In the genomic region with DNA sequence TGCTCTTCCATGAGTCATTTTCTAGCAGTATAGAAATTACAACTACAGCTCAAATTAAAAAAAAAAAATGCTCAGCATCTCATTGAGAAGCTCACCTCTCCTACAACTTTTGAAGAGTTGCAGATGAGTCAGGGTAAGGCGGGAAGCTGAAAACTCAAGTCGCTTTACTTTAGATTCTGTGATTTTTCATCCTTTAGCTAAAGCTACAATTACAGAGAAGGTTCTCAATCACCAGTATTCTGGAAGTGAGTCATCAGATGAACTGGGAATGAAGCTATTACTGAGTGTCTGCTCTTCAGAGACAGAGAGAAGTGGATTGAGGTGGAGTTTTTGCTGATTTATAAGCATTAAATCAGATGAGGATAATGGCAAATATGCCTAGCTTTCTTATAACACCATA, we compare ENCODE assay signal across 29 cellular contexts.
DNase-seq lines count a peak whose midpoint lies in the region; ATAC-seq, FAIRE-seq and TF ChIP-seq lines count a peak whose summit lies in the region.
"Had no signal": no experiment of that assay in that cellular context is flagged by ENCODE, and none has a peak within 500 bp of the region (broad histone marks: within the 10 kb centered on the region; RNA-seq: fewer than 3 reads in every experiment).

No MANE protein-coding gene starts in this region.

- H3K27me3 Mint-ChIP-seq in natural killer cell (ENCODE audit: low read depth in 2 of 2) = no peaks in the 10 kb centered on the region
- peaks cover 6% of the 10 kb centered on the region for H3K27me3 Mint-ChIP-seq in WTC11 (ENCODE audit: low read depth)
- H3K27me3 Mint-ChIP-seq: activated naive CD8-positive, alpha-beta T cell; CD4-positive, CD25-positive, alpha-beta regulatory T cell had no signal

- no peak for TF ChIP-seq CTCF in K562 (IDR thresholded peaks at IDR 0.05 in 2 of 3, conservative IDR thresholded peaks at IDR 0.05 in 1 of 3; ENCODE audit: insufficient read depth in 2 of 3, low read depth in 1 of 3, low read length in 3 of 3)
- TF ChIP-seq CTCF in natural killer cell (IDR thresholded peaks at IDR 0.05) = no peak
- TF ChIP-seq CTCF in WTC11 (IDR thresholded peaks at IDR 0.05) = no peak
- TF ChIP-seq CTCF in vagina (IDR thresholded peaks at IDR 0.05) = no peak

- CTCF ChIA-PET in K562 (lab: Yijun Ruan, JAX; ENCODE audit: low intra/inter-chr PET ratio) (no interaction called here), WTC11 (lab: Charles Lee) (interaction anchor here (0.7 to 1.8 kb wide), 8 partner anchors 13 to 1138 kb away, joined by 3 to 5 read pairs (median 3); no protein-coding TSS in a partner anchor)

- H3K79me2 ChIP-seq in GM23248 (ENCODE audit: insufficient read depth) = no peaks in the 10 kb centered on the region
- no peaks in the 10 kb centered on the region for H3K79me2 ChIP-seq in K562 (ENCODE audit: control insufficient read depth, insufficient read depth, low read length)
- H3K79me2 ChIP-seq in trophoblast cell (ENCODE audit: control insufficient read depth, insufficient read depth, low read length, poor library complexity) = peaks cover 3% of the 10 kb centered on the region

- H4K91ac ChIP-seq in trophoblast cell (ENCODE audit: low read depth, low read length) = no peak overlapping the region

- no peak overlapping the region for H3K18ac ChIP-seq in trophoblast cell (ENCODE audit: low read length)

- WGBS in GM23248 (ENCODE audit: low coverage in 1 of 2, low lambda C conversion rate in 2 of 2, missing lambda C conversion rate in 2 of 2), 2 experiments = 49 to 50% methylated on average over 2 of the region's 2 CpGs
- WGBS in K562 (ENCODE audit: insufficient coverage, low coverage, missing lambda C conversion rate) = 29% methylated on average over 2 of the region's 2 CpGs
- WGBS in trophoblast cell (ENCODE audit: extremely low coverage, insufficient coverage, insufficient read length) = no CpG with 5 or more reads among the region's 2 CpGs

- H3K27me3 ChIP-seq in GM23248 (replicated peaks; ENCODE audit: insufficient read depth) (no peaks in the 10 kb centered on the region), K562 (ENCODE audit: control insufficient read depth in 2 of 2, insufficient read depth in 2 of 2, low read length in 2 of 2) (peaks cover 0 to 4% of the 10 kb centered on the region in 2 experiments; a peak in 3 of 5 replicates), trophoblast cell (ENCODE audit: insufficient read depth, low read length) (no peaks in the 10 kb centered on the region), vagina (no peaks in the 10 kb centered on the region)
- H3K27me3 ChIP-seq: gastrocnemius medialis, testis, uterus had no signal

- in situ Hi-C loops in GM23248 (cut with MboI) (no loop called here), K562 (cut with MboI) (no loop called here)

- H3F3A ChIP-seq in GM23248 (ENCODE audit: insufficient read depth) = no peaks in the 10 kb centered on the region

- H3K36me3 ChIP-seq in GM23248 (ENCODE audit: low read depth) = no peaks in the 10 kb centered on the region
- no peaks in the 10 kb centered on the region for H3K36me3 ChIP-seq in K562 (ENCODE audit: control insufficient read depth, insufficient read depth, low read length)
- H3K36me3 ChIP-seq in trophoblast cell (ENCODE audit: control insufficient read depth in 1 of 2, insufficient read depth in 2 of 2, low read length in 2 of 2) = no peaks in the 10 kb centered on the region
- no peaks in the 10 kb centered on the region for H3K36me3 ChIP-seq in vagina
- H3K36me3 ChIP-seq: gastrocnemius medialis, uterus had no signal

- H3K23ac ChIP-seq in trophoblast cell (ENCODE audit: low read length) = no peak overlapping the region

- H2BK12ac ChIP-seq in trophoblast cell (ENCODE audit: low read length) = no peak overlapping the region

- POLR2A ChIA-PET in K562 (lab: Yijun Ruan, JAX) (interaction anchor here (0.6 to 0.8 kb wide), 2 partner anchors 81 to 341 kb away, joined by 3 to 6 read pairs; no protein-coding TSS in a partner anchor), WTC11 (lab: Charles Lee) (interaction anchor here (0.7 kb wide), 2 partner anchors 32 to 320 kb away, joined by 3 read pairs; no protein-coding TSS in a partner anchor)

- no peaks in the 10 kb centered on the region for H4K20me1 ChIP-seq in GM23248 (ENCODE audit: insufficient read depth)
- H4K20me1 ChIP-seq in K562 (replicated peaks; ENCODE audit: control insufficient read depth, insufficient read depth, low read length) = no peaks in the 10 kb centered on the region

- H4K12ac ChIP-seq in trophoblast cell (ENCODE audit: low read depth, low read length) = no peak overlapping the region

- H3K4ac ChIP-seq in trophoblast cell (ENCODE audit: low read depth, low read length) = no peak overlapping the region

- no peak overlapping the region for H2BK120ac ChIP-seq in trophoblast cell (ENCODE audit: insufficient read depth, low read length, poor library complexity)

- H3K4me1 ChIP-seq in GM23248 (ENCODE audit: insufficient read depth) = no peaks in the 10 kb centered on the region
- H3K4me1 ChIP-seq in K562 (replicated peaks in 1 of 2; ENCODE audit: control insufficient read depth in 2 of 2, insufficient read depth in 2 of 2, low read length in 2 of 2) = peaks cover 0 to 5% of the 10 kb centered on the region in 2 experiments; a peak in 1 of 5 replicates
- H3K4me1 ChIP-seq in trophoblast cell (ENCODE audit: control insufficient read depth in 1 of 2, insufficient read depth in 2 of 2, low read length in 2 of 2) = peaks cover 8 to 9% of the 10 kb centered on the region in 2 experiments
- no peaks in the 10 kb centered on the region for H3K4me1 ChIP-seq in vagina
- H3K4me1 ChIP-seq: gastrocnemius medialis, psoas muscle, testis, uterus had no signal

- H3K4me3 ChIP-seq in GM23248 (no peak overlapping the region), K562 (no peak overlapping the region), trophoblast cell (ENCODE audit: low read depth, low read length) (no peak overlapping the region), vagina (no peak overlapping the region)
- H3K4me3 ChIP-seq: gastrocnemius medialis, psoas muscle, testis, uterus had no signal

- no TSS peak for BruUV-seq in K562 (replicated peaks; lab: Mats Ljungman, UMichigan)

- H3K4me2 ChIP-seq in GM23248 (ENCODE audit: unreplicated experiment) = no peak overlapping the region
- no peak overlapping the region for H3K4me2 ChIP-seq in K562 (ENCODE audit: insufficient read depth, low read length)
- peak overlapping the region; percentile 43 for H3K4me2 ChIP-seq in trophoblast cell (ENCODE audit: low read length)
- H3K4me2 ChIP-seq: KMS-11, SK-N-SH had no signal

- TF ChIP-seq RAD21 in K562 (CRISPR knock-in tag; conservative IDR thresholded peaks at IDR 0.05 in 1 of 2, IDR thresholded peaks at IDR 0.05 in 1 of 2) = no peak

- peak; percentile 19 for DNase-seq in GM23248
- DNase-seq in NCI-H2227 (lab: John Stamatoyannopoulos, UW; ENCODE audit: unreplicated experiment) = peak; percentile 42
- no peak for DNase-seq in K562 (ENCODE audit: extremely low read depth in 1 of 4, low spot score in 3 of 4)
- DNase-seq in trophoblast cell = peak in 1 of 2 donors; percentile 43
- no peak for DNase-seq in natural killer cell
- no peak for DNase-seq in WTC11 (ENCODE audit: low spot score)
- DNase-seq in vagina (ENCODE audit: extremely low spot score in 2 of 2) = no peak
- no peak for DNase-seq in activated naive CD4-positive, alpha-beta T cell treated with anti-CD3 and anti-CD28 coated beads, Interleukin-2, amount 50 U/mL, for 16 hours
- DNase-seq: activated CD4-positive, alpha-beta T cell treated with anti-CD3 and anti-CD28 coated beads for 36 hours; activated CD8-positive, alpha-beta T cell treated with anti-CD3 and anti-CD28 coated beads, Interleukin-2, amount 10 ng/mL, durations not matched to agents 7 days and 5 days; anterior cingulate cortex; CD4-positive, CD25-positive, alpha-beta regulatory T cell; cortex of kidney; gastrocnemius medialis; hippocampal formation; mesendoderm; NCI-H1436 treated with DMSO at 0.1 percent for 48 hours; NCI-H524; psoas muscle; RPMI8226; SK-N-SH; stimulated activated naive CD4-positive, alpha-beta T cell treated with Interleukin-2 at 50 U/mL for 16 hours; testis; uterus had no signal

- no peaks in the 10 kb centered on the region for H3K9me2 ChIP-seq in GM23248 (ENCODE audit: insufficient read depth)
- H3K9me2 ChIP-seq: SK-N-SH had no signal

- ATAC-seq in K562 = no peak
- no peak for ATAC-seq in natural killer cell
- no peak for ATAC-seq in WTC11
- ATAC-seq: activated CD4-positive, alpha-beta T cell treated with anti-CD3 and anti-CD28 coated beads for 36 hours; activated CD8-positive, alpha-beta T cell treated with anti-CD3 and anti-CD28 coated beads, Interleukin-2, amount 10 ng/mL, durations not matched to agents 7 days and 5 days; gastrocnemius medialis; left lobe of liver; psoas muscle had no signal

- H3K9ac ChIP-seq in GM23248 = no peak overlapping the region
- H3K9ac ChIP-seq in K562 (ENCODE audit: insufficient read depth in 1 of 2, low read depth in 2 of 2, low read length in 2 of 2) = no peak overlapping the region
- H3K9ac ChIP-seq in trophoblast cell (ENCODE audit: low read length) = no peak overlapping the region
- H3K9ac ChIP-seq: KMS-11, SK-N-SH had no signal

- H4K8ac ChIP-seq in trophoblast cell (ENCODE audit: low read depth, low read length) = no peak overlapping the region

- no peak for TF ChIP-seq EP300 in K562 (IDR thresholded peaks at IDR 0.05; ENCODE audit: low read length)

- no peak overlapping the region for H3K4me3 Mint-ChIP-seq in natural killer cell
- H3K4me3 Mint-ChIP-seq in WTC11 = no peak overlapping the region
- H3K4me3 Mint-ChIP-seq: activated CD4-positive, alpha-beta T cell treated with anti-CD3 and anti-CD28 coated beads for 36 hours; activated CD8-positive, alpha-beta T cell treated with anti-CD3 and anti-CD28 coated beads, Interleukin-2, amount 10 ng/mL, durations not matched to agents 7 days and 5 days; activated naive CD8-positive, alpha-beta T cell; CD4-positive, CD25-positive, alpha-beta regulatory T cell; T-helper 1 cell treated with Interleukin-12 subunit alpha and Interleukin-12 subunit beta and Interleukin-4 antibody, amounts not matched to agents 30 μg/mL and 1 μg/mL, for 36 hours had no signal

- no peak overlapping the region for H2AFZ ChIP-seq in GM23248
- no peak overlapping the region for H2AFZ ChIP-seq in K562 (ENCODE audit: low read depth, low read length)
- H2AFZ ChIP-seq in trophoblast cell (ENCODE audit: insufficient read depth, low read length, poor library complexity) = no peak overlapping the region

- no peaks in the 10 kb centered on the region for H3K9me3 Mint-ChIP-seq in natural killer cell
- peaks cover 7% of the 10 kb centered on the region for H3K9me3 Mint-ChIP-seq in WTC11

- H2BK5ac ChIP-seq in trophoblast cell (ENCODE audit: low read depth, low read length, poor library complexity) = no peak overlapping the region

- no peaks in the 10 kb centered on the region for H3K9me1 ChIP-seq in K562 (ENCODE audit: control insufficient read depth, insufficient read depth, low read length)

- H3K9me3 ChIP-seq in GM23248 (ENCODE audit: low read depth) (no peaks in the 10 kb centered on the region), K562 (replicated peaks; ENCODE audit: control insufficient read depth, insufficient read depth, low read depth, low read length) (no peaks in the 10 kb centered on the region), trophoblast cell (ENCODE audit: insufficient read depth, low read depth, low read length) (peaks cover 5% of the 10 kb centered on the region), vagina (no peaks in the 10 kb centered on the region)
- H3K9me3 ChIP-seq: gastrocnemius medialis, psoas muscle, SK-N-SH, testis, uterus had no signal

- H2AK5ac ChIP-seq in trophoblast cell (ENCODE audit: low read length) = no peak overlapping the region

- H3K36me3 Mint-ChIP-seq in natural killer cell (no peaks in the 10 kb centered on the region), WTC11 (no peaks in the 10 kb centered on the region)
- H3K36me3 Mint-ChIP-seq: activated naive CD8-positive, alpha-beta T cell; CD4-positive, CD25-positive, alpha-beta regulatory T cell had no signal

- TF ChIP-seq POLR2A in K562 (conservative IDR thresholded peaks at IDR 0.05) (no peak), vagina (IDR thresholded peaks at IDR 0.05) (no peak)

- H3K14ac ChIP-seq in trophoblast cell (ENCODE audit: low read length) = no peak overlapping the region

- H3K4me1 Mint-ChIP-seq in natural killer cell (no peaks in the 10 kb centered on the region), WTC11 (peaks cover 10% of the 10 kb centered on the region)
- H3K4me1 Mint-ChIP-seq: activated CD4-positive, alpha-beta T cell treated with anti-CD3 and anti-CD28 coated beads for 36 hours; CD4-positive, CD25-positive, alpha-beta regulatory T cell had no signal

- intact Hi-C loops in K562 (cut with micrococcal nuclease) = no loop called here
- intact Hi-C loops in natural killer cell (cut with micrococcal nuclease) = no loop called here
- intact Hi-C loops in vagina (cut with DNase I) = no loop called here

- peaks cover 8% of the 10 kb centered on the region for H3K79me1 ChIP-seq in trophoblast cell (ENCODE audit: low read length)

- no peak for FAIRE-seq in K562 (lab: Jason Lieb, UNC)

- H3K27ac Mint-ChIP-seq in natural killer cell (no peak overlapping the region), WTC11 (no peak overlapping the region)
- H3K27ac Mint-ChIP-seq: activated CD4-positive, alpha-beta T cell treated with anti-CD3 and anti-CD28 coated beads for 36 hours; activated CD8-positive, alpha-beta T cell treated with anti-CD3 and anti-CD28 coated beads, Interleukin-2, amount 10 ng/mL, durations not matched to agents 7 days and 5 days; activated naive CD8-positive, alpha-beta T cell; activated T-helper 2 cell treated with anti-CD3 and anti-CD28 coated beads, Interferon-gamma antibody, Interleukin-2, Interleukin-4, amounts not matched to agents 10 μg/mL and 5 μg/mL and 100 μg/mL, durations not matched to agents 14 hours and 24 hours and 36 hours; CD4-positive, CD25-positive, alpha-beta regulatory T cell; T-helper 1 cell treated with Interleukin-12 subunit alpha and Interleukin-12 subunit beta and Interleukin-4 antibody, amounts not matched to agents 30 μg/mL and 1 μg/mL, for 36 hours had no signal

- H3K27ac ChIP-seq in GM23248 (no peak overlapping the region), K562 (ENCODE audit: extremely low read depth, low read depth, low read length) (no peak overlapping the region), trophoblast cell (ENCODE audit: low read depth, low read length) (peak overlapping the region; percentile 53), vagina (no peak overlapping the region)
- H3K27ac ChIP-seq: gastrocnemius medialis, KMS-11, psoas muscle, testis, uterus had no signal

Comparison
In these comparisons a context has a peak if more than half of its experiments do, and no peak if none do; other contexts are left out.
1. DNase-seq: peak in GM23248 (single experiment) and NCI-H2227 (single experiment); none in K562 (0 of 4), natural killer cell (single experiment), WTC11 (single experiment), vagina (0 of 2) and activated naive CD4-positive, alpha-beta T cell treated with anti-CD3 and anti-CD28 coated beads, Interleukin-2, amount 50 U/mL, for 16 hours (single experiment).